In the genomic region with DNA sequence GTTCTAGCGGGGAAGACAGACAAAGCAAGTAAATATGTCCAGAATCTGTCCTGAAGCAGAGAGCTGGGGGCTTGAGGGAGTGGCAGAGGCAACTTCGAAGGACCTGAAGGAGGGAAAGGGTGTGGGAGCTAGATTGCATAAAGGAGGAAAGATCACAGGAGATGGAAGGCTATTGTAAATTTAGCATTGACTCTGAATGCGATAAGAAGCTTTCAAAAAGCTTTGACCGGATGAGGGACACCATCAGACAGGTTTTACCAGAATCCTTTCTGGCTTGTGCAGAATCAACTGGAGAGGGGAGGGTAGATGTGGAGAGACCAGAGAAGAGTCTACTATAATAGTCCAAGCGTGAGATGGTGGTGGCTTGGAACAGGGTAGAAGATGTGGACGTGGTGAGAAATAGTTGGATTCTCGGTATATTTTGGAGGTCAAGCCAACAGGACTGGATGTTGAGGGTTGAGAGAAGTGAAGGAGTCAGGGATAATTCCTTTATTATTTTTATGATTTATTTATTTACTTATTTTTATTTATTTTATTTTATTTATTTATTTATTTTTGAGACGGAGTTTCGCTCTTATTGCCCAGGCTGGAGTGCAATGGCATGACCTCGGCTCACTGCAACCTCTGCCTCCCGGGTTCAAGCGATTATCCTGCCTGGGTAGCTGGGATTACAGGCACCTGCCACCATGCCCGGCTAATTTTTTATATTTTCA, we compare ENCODE assay signal across 2 cellular contexts.
TF ChIP-seq lines count a peak whose summit lies in the region.

No MANE protein-coding gene starts in this region.

TF ChIP-seq in HepG2, 621 proteins besides CTCF, POLR2A, EP300 and RAD21:
- TF ChIP-seq PHF21A (CRISPR knock-in tag; IDR thresholded peaks at IDR 0.05) (peak; percentile 37; the same call in 1 of the 2 replicates), TCF7 (IDR thresholded peaks at IDR 0.05; ENCODE audit: low read depth) (0 out of 2 replicates have a peak, but pooled peaks have one; percentile 7), ZNF615 (CRISPR knock-in tag; IDR thresholded peaks at IDR 0.05; ENCODE audit: borderline replicate concordance) (peak; percentile 17; the same call in 1 of the 2 replicates), CREM (IDR thresholded peaks at IDR 0.05) (0 out of 2 replicates have a peak, but pooled peaks have one; percentile 21), CREM (CRISPR knock-in tag; IDR thresholded peaks at IDR 0.05) (no peak), HMG20B (CRISPR knock-in tag; conservative IDR thresholded peaks at IDR 0.05) (no peak)
- TF ChIP-seq, protein P1, sequence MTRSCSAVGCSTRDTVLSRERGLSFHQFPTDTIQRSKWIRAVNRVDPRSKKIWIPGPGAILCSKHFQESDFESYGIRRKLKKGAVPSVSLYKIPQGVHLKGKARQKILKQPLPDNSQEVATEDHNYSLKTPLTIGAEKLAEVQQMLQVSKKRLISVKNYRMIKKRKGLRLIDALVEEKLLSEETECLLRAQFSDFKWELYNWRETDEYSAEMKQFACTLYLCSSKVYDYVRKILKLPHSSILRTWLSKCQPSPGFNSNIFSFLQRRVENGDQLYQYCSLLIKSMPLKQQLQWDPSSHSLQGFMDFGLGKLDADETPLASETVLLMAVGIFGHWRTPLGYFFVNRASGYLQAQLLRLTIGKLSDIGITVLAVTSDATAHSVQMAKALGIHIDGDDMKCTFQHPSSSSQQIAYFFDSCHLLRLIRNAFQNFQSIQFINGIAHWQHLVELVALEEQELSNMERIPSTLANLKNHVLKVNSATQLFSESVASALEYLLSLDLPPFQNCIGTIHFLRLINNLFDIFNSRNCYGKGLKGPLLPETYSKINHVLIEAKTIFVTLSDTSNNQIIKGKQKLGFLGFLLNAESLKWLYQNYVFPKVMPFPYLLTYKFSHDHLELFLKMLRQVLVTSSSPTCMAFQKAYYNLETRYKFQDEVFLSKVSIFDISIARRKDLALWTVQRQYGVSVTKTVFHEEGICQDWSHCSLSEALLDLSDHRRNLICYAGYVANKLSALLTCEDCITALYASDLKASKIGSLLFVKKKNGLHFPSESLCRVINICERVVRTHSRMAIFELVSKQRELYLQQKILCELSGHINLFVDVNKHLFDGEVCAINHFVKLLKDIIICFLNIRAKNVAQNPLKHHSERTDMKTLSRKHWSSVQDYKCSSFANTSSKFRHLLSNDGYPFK (CRISPR knock-in tag; IDR thresholded peaks at IDR 0.05; ENCODE audit: borderline replicate concordance), result no peak

TF ChIP-seq in K562, 482 proteins besides CTCF, POLR2A, EP300 and RAD21 (continues in another document):
- TF ChIP-seq ZNF197 (CRISPR knock-in tag; IDR thresholded peaks at IDR 0.05; ENCODE audit: low read depth) (no peak), ZSCAN32 (CRISPR knock-in tag; IDR thresholded peaks at IDR 0.05) (no peak), RCOR1 (IDR thresholded peaks at IDR 0.05; ENCODE audit: borderline replicate concordance in 1 of 2, low read depth in 2 of 2, low read length in 2 of 2) (0 out of 4 replicates have a peak, but pooled peaks of 1 of the 2 experiments have one; percentile 37), ZNF274 (IDR thresholded peaks at IDR 0.05; ENCODE audit: borderline replicate concordance, low read depth, low read length) (no peak), ZNF124 (CRISPR knock-in tag; IDR thresholded peaks at IDR 0.05) (no peak), TGIF2 (CRISPR knock-in tag; IDR thresholded peaks at IDR 0.05) (no peak), L3MBTL2 (IDR thresholded peaks at IDR 0.05) (peak; percentile 47; the same call in 1 of the 2 replicates), KDM1A (IDR thresholded peaks at IDR 0.05) (peak in 1 of 2 experiments; percentile 23; a peak in 2 of 4 replicates), SMARCE1 (IDR thresholded peaks at IDR 0.05) (0 out of 2 replicates have a peak, but pooled peaks have one; percentile 25), ARID1B (IDR thresholded peaks at IDR 0.05) (peak; percentile 39), POLR2B (IDR thresholded peaks at IDR 0.05; ENCODE audit: low read depth, partially characterized antibody) (no peak), HDAC1 (IDR thresholded peaks at IDR 0.05) (0 out of 4 replicates have a peak, but pooled peaks of 1 of the 2 experiments have one; percentile 27), CBFA2T3 (IDR thresholded peaks at IDR 0.05) (peak; percentile 51; the same call in 1 of the 2 replicates), SMARCA5 (IDR thresholded peaks at IDR 0.05) (no peak), RBM17 (IDR thresholded peaks at IDR 0.05; ENCODE audit: borderline replicate concordance, low read depth, low read length) (no peak), HNRNPH1 (optimal IDR thresholded peaks at IDR 0.05; ENCODE audit: low read depth, low read length) (no peak), JUNB (CRISPR knock-in tag; conservative IDR thresholded peaks at IDR 0.05) (no peak), ZFPM2 (CRISPR knock-in tag; IDR thresholded peaks at IDR 0.05) (no peak), PHB (CRISPR knock-in tag; IDR thresholded peaks at IDR 0.05) (no peak), SPI1 (IDR thresholded peaks at IDR 0.05; ENCODE audit: borderline replicate concordance, low read depth, low read length) (no peak), ZC3H4 (CRISPR knock-in tag; IDR thresholded peaks at IDR 0.05; ENCODE audit: borderline replicate concordance) (no peak), EP400 (IDR thresholded peaks at IDR 0.05) (peak; percentile 16; the same call in 1 of the 2 replicates), RFX7 (CRISPR knock-in tag; IDR thresholded peaks at IDR 0.05) (no peak), BRD4 (IDR thresholded peaks at IDR 0.05) (no peak), SMARCA4 (IDR thresholded peaks at IDR 0.05) (0 out of 2 replicates have a peak, but pooled peaks have one; percentile 54), SMAD4 (CRISPR knock-in tag; conservative IDR thresholded peaks at IDR 0.05) (no peak; the same call in 1 of the 2 replicates), ZNF79 (CRISPR knock-in tag; IDR thresholded peaks at IDR 0.05; ENCODE audit: low read depth) (no peak), U2AF2 (optimal IDR thresholded peaks at IDR 0.05; ENCODE audit: low read depth, low read length) (no peak), MEIS2 (IDR thresholded peaks at IDR 0.05; ENCODE audit: partially characterized antibody) (peak; percentile 37), HDGF (IDR thresholded peaks at IDR 0.05) (no peak)
- TF ChIP-seq, protein P2, sequence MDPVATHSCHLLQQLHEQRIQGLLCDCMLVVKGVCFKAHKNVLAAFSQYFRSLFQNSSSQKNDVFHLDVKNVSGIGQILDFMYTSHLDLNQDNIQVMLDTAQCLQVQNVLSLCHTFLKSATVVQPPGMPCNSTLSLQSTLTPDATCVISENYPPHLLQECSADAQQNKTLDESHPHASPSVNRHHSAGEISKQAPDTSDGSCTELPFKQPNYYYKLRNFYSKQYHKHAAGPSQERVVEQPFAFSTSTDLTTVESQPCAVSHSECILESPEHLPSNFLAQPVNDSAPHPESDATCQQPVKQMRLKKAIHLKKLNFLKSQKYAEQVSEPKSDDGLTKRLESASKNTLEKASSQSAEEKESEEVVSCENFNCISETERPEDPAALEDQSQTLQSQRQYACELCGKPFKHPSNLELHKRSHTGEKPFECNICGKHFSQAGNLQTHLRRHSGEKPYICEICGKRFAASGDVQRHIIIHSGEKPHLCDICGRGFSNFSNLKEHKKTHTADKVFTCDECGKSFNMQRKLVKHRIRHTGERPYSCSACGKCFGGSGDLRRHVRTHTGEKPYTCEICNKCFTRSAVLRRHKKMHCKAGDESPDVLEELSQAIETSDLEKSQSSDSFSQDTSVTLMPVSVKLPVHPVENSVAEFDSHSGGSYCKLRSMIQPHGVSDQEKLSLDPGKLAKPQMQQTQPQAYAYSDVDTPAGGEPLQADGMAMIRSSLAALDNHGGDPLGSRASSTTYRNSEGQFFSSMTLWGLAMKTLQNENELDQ (CRISPR knock-in tag; IDR thresholded peaks at IDR 0.05; ENCODE audit: borderline replicate concordance), result no peak
- TF ChIP-seq, protein P3, sequence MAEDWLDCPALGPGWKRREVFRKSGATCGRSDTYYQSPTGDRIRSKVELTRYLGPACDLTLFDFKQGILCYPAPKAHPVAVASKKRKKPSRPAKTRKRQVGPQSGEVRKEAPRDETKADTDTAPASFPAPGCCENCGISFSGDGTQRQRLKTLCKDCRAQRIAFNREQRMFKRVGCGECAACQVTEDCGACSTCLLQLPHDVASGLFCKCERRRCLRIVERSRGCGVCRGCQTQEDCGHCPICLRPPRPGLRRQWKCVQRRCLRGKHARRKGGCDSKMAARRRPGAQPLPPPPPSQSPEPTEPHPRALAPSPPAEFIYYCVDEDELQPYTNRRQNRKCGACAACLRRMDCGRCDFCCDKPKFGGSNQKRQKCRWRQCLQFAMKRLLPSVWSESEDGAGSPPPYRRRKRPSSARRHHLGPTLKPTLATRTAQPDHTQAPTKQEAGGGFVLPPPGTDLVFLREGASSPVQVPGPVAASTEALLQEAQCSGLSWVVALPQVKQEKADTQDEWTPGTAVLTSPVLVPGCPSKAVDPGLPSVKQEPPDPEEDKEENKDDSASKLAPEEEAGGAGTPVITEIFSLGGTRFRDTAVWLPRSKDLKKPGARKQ (CRISPR knock-in tag; IDR thresholded peaks at IDR 0.05), result no peak
- TF ChIP-seq, protein P4, sequence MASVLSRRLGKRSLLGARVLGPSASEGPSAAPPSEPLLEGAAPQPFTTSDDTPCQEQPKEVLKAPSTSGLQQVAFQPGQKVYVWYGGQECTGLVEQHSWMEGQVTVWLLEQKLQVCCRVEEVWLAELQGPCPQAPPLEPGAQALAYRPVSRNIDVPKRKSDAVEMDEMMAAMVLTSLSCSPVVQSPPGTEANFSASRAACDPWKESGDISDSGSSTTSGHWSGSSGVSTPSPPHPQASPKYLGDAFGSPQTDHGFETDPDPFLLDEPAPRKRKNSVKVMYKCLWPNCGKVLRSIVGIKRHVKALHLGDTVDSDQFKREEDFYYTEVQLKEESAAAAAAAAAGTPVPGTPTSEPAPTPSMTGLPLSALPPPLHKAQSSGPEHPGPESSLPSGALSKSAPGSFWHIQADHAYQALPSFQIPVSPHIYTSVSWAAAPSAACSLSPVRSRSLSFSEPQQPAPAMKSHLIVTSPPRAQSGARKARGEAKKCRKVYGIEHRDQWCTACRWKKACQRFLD (CRISPR knock-in tag; IDR thresholded peaks at IDR 0.05), result no peak
- TF ChIP-seq, protein P5, sequence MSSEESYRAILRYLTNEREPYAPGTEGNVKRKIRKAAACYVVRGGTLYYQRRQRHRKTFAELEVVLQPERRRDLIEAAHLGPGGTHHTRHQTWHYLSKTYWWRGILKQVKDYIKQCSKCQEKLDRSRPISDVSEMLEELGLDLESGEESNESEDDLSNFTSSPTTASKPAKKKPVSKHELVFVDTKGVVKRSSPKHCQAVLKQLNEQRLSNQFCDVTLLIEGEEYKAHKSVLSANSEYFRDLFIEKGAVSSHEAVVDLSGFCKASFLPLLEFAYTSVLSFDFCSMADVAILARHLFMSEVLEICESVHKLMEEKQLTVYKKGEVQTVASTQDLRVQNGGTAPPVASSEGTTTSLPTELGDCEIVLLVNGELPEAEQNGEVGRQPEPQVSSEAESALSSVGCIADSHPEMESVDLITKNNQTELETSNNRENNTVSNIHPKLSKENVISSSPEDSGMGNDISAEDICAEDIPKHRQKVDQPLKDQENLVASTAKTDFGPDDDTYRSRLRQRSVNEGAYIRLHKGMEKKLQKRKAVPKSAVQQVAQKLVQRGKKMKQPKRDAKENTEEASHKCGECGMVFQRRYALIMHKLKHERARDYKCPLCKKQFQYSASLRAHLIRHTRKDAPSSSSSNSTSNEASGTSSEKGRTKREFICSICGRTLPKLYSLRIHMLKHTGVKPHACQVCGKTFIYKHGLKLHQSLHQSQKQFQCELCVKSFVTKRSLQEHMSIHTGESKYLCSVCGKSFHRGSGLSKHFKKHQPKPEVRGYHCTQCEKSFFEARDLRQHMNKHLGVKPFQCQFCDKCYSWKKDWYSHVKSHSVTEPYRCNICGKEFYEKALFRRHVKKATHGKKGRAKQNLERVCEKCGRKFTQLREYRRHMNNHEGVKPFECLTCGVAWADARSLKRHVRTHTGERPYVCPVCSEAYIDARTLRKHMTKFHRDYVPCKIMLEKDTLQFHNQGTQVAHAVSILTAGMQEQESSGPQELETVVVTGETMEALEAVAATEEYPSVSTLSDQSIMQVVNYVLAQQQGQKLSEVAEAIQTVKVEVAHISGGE (CRISPR knock-in tag; IDR thresholded peaks at IDR 0.05), result peak in 1 of 3 experiments; percentile 81; a peak in 1 of 6 replicates
- TF ChIP-seq, protein P6, sequence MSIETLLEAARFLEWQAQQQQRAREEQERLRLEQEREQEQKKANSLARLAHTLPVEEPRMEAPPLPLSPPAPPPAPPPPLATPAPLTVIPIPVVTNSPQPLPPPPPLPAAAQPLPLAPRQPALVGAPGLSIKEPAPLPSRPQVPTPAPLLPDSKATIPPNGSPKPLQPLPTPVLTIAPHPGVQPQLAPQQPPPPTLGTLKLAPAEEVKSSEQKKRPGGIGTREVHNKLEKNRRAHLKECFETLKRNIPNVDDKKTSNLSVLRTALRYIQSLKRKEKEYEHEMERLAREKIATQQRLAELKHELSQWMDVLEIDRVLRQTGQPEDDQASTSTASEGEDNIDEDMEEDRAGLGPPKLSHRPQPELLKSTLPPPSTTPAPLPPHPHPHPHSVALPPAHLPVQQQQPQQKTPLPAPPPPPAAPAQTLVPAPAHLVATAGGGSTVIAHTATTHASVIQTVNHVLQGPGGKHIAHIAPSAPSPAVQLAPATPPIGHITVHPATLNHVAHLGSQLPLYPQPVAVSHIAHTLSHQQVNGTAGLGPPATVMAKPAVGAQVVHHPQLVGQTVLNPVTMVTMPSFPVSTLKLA (conservative IDR thresholded peaks at IDR 0.05), result 0 out of 4 replicates have a peak, but pooled peaks of 1 of the 2 experiments have one; percentile 21
- TF ChIP-seq, protein P7, sequence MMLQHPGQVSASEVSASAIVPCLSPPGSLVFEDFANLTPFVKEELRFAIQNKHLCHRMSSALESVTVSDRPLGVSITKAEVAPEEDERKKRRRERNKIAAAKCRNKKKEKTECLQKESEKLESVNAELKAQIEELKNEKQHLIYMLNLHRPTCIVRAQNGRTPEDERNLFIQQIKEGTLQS (IDR thresholded peaks at IDR 0.05), result no peak
- TF ChIP-seq, protein P7 (CRISPR knock-in tag; conservative IDR thresholded peaks at IDR 0.05), result no peak
- TF ChIP-seq, protein P8, sequence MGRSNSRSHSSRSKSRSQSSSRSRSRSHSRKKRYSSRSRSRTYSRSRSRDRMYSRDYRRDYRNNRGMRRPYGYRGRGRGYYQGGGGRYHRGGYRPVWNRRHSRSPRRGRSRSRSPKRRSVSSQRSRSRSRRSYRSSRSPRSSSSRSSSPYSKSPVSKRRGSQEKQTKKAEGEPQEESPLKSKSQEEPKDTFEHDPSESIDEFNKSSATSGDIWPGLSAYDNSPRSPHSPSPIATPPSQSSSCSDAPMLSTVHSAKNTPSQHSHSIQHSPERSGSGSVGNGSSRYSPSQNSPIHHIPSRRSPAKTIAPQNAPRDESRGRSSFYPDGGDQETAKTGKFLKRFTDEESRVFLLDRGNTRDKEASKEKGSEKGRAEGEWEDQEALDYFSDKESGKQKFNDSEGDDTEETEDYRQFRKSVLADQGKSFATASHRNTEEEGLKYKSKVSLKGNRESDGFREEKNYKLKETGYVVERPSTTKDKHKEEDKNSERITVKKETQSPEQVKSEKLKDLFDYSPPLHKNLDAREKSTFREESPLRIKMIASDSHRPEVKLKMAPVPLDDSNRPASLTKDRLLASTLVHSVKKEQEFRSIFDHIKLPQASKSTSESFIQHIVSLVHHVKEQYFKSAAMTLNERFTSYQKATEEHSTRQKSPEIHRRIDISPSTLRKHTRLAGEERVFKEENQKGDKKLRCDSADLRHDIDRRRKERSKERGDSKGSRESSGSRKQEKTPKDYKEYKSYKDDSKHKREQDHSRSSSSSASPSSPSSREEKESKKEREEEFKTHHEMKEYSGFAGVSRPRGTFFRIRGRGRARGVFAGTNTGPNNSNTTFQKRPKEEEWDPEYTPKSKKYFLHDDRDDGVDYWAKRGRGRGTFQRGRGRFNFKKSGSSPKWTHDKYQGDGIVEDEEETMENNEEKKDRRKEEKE (IDR thresholded peaks at IDR 0.05; ENCODE audit: borderline replicate concordance in 1 of 2, control insufficient read depth in 1 of 2, low read depth in 2 of 2, low read length in 1 of 2), result peak in 1 of 2 experiments; percentile 73; a peak in 1 of 4 replicates
